ENCODE assay signal across 1 cellular context in the genomic region with DNA sequence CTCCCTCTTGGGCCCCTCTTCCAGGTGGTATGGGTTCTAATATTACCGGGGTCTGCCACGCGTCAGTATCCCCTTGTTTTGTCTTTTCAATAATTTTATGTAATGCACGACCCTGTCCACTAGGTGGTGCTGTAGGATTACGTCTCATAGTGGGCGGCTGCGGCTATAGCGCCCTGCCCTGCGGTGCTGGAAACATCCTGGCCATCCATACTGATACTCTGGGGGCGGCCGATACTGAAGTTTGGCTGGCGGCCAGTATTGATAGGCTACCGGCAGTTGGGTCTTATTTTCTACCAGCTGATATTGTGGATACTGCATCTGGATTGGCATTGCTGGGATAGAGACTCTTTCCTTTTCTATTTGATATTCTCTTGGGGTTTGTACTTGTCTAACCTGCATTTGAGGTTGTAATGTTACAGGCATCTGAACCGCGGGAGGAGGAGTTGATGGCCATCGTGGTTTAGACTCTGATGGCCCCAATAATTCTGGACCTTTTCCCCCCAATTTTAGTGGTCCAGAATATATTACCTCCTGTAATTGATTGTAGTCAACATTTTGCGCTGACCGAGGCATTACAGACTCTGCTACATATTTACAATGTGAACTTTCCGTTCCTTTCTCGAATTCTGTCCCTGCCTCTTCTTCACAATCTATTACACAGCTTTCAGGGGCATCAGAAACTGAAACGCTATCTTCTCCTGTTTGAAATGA.
TF ChIP-seq lines count a peak whose summit lies in the region.

No MANE protein-coding gene starts in this region.

TF ChIP-seq in HepG2, 621 proteins besides CTCF, POLR2A, EP300 and RAD21 (continued from another document and continues in another):
- TF ChIP-seq ATF5 (CRISPR knock-in tag; IDR thresholded peaks at IDR 0.05; ENCODE audit: low read depth) (no peak), E2F5 (CRISPR knock-in tag; conservative IDR thresholded peaks at IDR 0.05) (no peak), ZNF451 (CRISPR knock-in tag; IDR thresholded peaks at IDR 0.05) (no peak), ZNF333 (CRISPR knock-in tag; IDR thresholded peaks at IDR 0.05; ENCODE audit: borderline replicate concordance) (no peak), CCAR2 (optimal IDR thresholded peaks at IDR 0.05; ENCODE audit: low read depth, low read length) (no peak), SRF (IDR thresholded peaks at IDR 0.05; ENCODE audit: low read depth, low read length) (no peak), ZBTB21 (CRISPR knock-in tag; IDR thresholded peaks at IDR 0.05) (no peak), ZNF468 (CRISPR knock-in tag; IDR thresholded peaks at IDR 0.05) (no peak), ZNF550 (CRISPR knock-in tag; IDR thresholded peaks at IDR 0.05; ENCODE audit: borderline replicate concordance) (no peak), RFXANK (CRISPR knock-in tag; IDR thresholded peaks at IDR 0.05) (no peak), ZNF83 (CRISPR knock-in tag; IDR thresholded peaks at IDR 0.05; ENCODE audit: borderline replicate concordance) (no peak), HOXA3 (CRISPR knock-in tag; IDR thresholded peaks at IDR 0.05) (peak; percentile 57; the same call in 1 of the 2 replicates), CREBL2 (CRISPR knock-in tag; IDR thresholded peaks at IDR 0.05; ENCODE audit: borderline replicate concordance) (no peak), ATF7-NPFF (CRISPR knock-in tag; IDR thresholded peaks at IDR 0.05; ENCODE audit: low read depth) (no peak), SOX6 (IDR thresholded peaks at IDR 0.05) (no peak), SOX6 (CRISPR knock-in tag; IDR thresholded peaks at IDR 0.05) (peak; percentile 41; the same call in 1 of the 2 replicates), ZKSCAN1 (IDR thresholded peaks at IDR 0.05; ENCODE audit: low read length) (no peak), ZBTB2 (CRISPR knock-in tag; IDR thresholded peaks at IDR 0.05; ENCODE audit: low read depth) (no peak), TOPORS (CRISPR knock-in tag; IDR thresholded peaks at IDR 0.05) (no peak), PAF1 (CRISPR knock-in tag; IDR thresholded peaks at IDR 0.05) (no peak), ZFP62 (CRISPR knock-in tag; IDR thresholded peaks at IDR 0.05) (no peak), HNF1A (IDR thresholded peaks at IDR 0.05; ENCODE audit: low read depth) (no peak), HNF1A (CRISPR knock-in tag; IDR thresholded peaks at IDR 0.05; ENCODE audit: borderline replicate concordance) (peak; percentile 30; the same call in 1 of the 2 replicates), ARHGAP35 (CRISPR knock-in tag; IDR thresholded peaks at IDR 0.05; ENCODE audit: borderline replicate concordance) (no peak), ZBTB46 (CRISPR knock-in tag; IDR thresholded peaks at IDR 0.05; ENCODE audit: borderline replicate concordance) (no peak), MIXL1 (CRISPR knock-in tag; IDR thresholded peaks at IDR 0.05) (peak; percentile 23; the same call in 1 of the 2 replicates), POGZ (CRISPR knock-in tag; IDR thresholded peaks at IDR 0.05) (no peak), ZNF766 (CRISPR knock-in tag; IDR thresholded peaks at IDR 0.05; ENCODE audit: borderline replicate concordance) (no peak), SP5 (CRISPR knock-in tag; IDR thresholded peaks at IDR 0.05; ENCODE audit: borderline replicate concordance, low read depth) (0 out of 2 replicates have a peak, but pooled peaks have one; percentile 5), MZF1 (CRISPR knock-in tag; IDR thresholded peaks at IDR 0.05; ENCODE audit: borderline replicate concordance) (no peak), ZNF274 (CRISPR knock-in tag; IDR thresholded peaks at IDR 0.05) (no peak), ZNF713 (CRISPR knock-in tag; IDR thresholded peaks at IDR 0.05) (no peak), MED1 (CRISPR knock-in tag; IDR thresholded peaks at IDR 0.05) (peak; percentile 83), KDM4B (CRISPR knock-in tag; IDR thresholded peaks at IDR 0.05) (no peak), ASH2L (IDR thresholded peaks at IDR 0.05; ENCODE audit: insufficient read length, low read depth, low read length) (no peak), ZNF142 (CRISPR knock-in tag; IDR thresholded peaks at IDR 0.05) (no peak), ZKSCAN5 (CRISPR knock-in tag; IDR thresholded peaks at IDR 0.05) (no peak), ZNF337 (CRISPR knock-in tag; IDR thresholded peaks at IDR 0.05; ENCODE audit: borderline replicate concordance, low read depth) (no peak)
- TF ChIP-seq, protein P1, sequence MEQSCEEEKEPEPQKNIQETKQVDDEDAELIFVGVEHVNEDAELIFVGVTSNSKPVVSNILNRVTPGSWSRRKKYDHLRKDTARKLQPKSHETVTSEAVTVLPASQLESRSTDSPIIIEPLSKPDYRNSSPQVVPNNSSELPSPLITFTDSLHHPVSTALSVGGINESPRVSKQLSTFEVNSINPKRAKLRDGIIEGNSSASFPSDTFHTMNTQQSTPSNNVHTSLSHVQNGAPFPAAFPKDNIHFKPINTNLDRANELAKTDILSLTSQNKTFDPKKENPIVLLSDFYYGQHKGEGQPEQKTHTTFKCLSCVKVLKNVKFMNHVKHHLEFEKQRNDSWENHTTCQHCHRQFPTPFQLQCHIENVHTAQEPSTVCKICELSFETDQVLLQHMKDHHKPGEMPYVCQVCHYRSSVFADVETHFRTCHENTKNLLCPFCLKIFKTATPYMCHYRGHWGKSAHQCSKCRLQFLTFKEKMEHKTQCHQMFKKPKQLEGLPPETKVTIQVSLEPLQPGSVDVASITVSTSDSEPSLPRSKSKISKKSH (CRISPR knock-in tag; IDR thresholded peaks at IDR 0.05; ENCODE audit: borderline replicate concordance), result no peak
- TF ChIP-seq, protein P2, sequence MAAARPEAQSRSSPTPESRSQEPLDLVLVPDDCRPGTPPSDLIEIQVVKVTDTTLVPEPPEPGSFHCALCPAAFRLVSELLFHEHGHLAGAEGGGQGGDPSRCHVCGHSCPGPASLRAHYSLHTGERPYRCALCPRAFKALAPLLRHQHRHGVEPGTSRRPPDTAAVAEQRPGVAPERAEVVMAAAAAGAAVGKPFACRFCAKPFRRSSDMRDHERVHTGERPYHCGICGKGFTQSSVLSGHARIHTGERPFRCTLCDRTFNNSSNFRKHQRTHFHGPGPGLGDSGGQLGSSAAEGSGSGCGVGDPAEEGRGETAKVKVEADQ (CRISPR knock-in tag; IDR thresholded peaks at IDR 0.05; ENCODE audit: borderline replicate concordance), result no peak
